Comparison of ENCODE assay signal across 8 cellular contexts in genomic region chr6:42010185-42010872, GRCh38. TPM values are rescaled to one million over a fixed set of nuclear protein-coding genes. Genes with fewer than 3 reads are reported as not detected.
DNase-seq lines count a peak whose midpoint lies in the region; ATAC-seq and TF ChIP-seq lines count a peak whose summit lies in the region.

No MANE protein-coding gene starts in this region.

- H3K9me3 ChIP-seq in stomach (no peaks in the 10 kb centered on the region), Karpas-422 (ENCODE audit: low read length) (no peaks in the 10 kb centered on the region)

- H3K4me1 ChIP-seq in stomach (peaks cover 6 to 37% (median 23%) of the 10 kb centered on the region in 4 donors), Karpas-422 (ENCODE audit: low read length) (peaks cover 24% of the 10 kb centered on the region)

- no peak overlapping the region for H3K9ac ChIP-seq in Karpas-422 (ENCODE audit: low read length)

- H4K20me1 ChIP-seq in Karpas-422 (ENCODE audit: insufficient read depth, low read depth, low read length) = no peaks in the 10 kb centered on the region

- peak; percentile 35 for DNase-seq in CD1c-positive myeloid dendritic cell (ENCODE audit: extremely low spot score)
- DNase-seq in H4 (ENCODE audit: low spot score) = peak; percentile 38
- DNase-seq in glomerular visceral epithelial cell (ENCODE audit: extremely low spot score) = peak; percentile 64
- peak; percentile 21 for DNase-seq in stomach
- DNase-seq in Karpas-422 = no peak
- no peak for DNase-seq in LoVo (ENCODE audit: low spot score)

- TF ChIP-seq POLR2A in Raji (IDR thresholded peaks at IDR 0.05; ENCODE audit: insufficient read depth, low read depth, low read length) (peak; percentile 60), stomach (IDR thresholded peaks at IDR 0.05) (no peak)

- H3K4me3 ChIP-seq in stomach (no peak overlapping the region), Karpas-422 (ENCODE audit: low read length) (no peak overlapping the region)

- H3K9me2 ChIP-seq in Karpas-422 (replicated peaks; ENCODE audit: insufficient read depth, low read length) = no peaks in the 10 kb centered on the region

- TF ChIP-seq CTCF in stomach (IDR thresholded peaks at IDR 0.05) = no peak

- intact Hi-C loops in stomach (cut with DNase I; ENCODE audit: low total_unique reads) = no loop called here

- no peak for ATAC-seq in GM21619 (IDR thresholded peaks at IDR 0.05; ENCODE audit: unreplicated experiment)

- TF ChIP-seq EP300 in stomach (IDR thresholded peaks at IDR 0.05) = no peak

- H3K36me3 ChIP-seq in stomach = peaks cover 0 to 19% (median 10%) of the 10 kb centered on the region in 4 donors
- no peaks in the 10 kb centered on the region for H3K36me3 ChIP-seq in Karpas-422 (ENCODE audit: insufficient read depth, low read length)

- H3K27me3 ChIP-seq in stomach (no peaks in the 10 kb centered on the region), Karpas-422 (ENCODE audit: low read length) (no peaks in the 10 kb centered on the region)

- WGBS in stomach, 5 donors = 32 to 51% (median 46%) methylated on average over 11 of the region's 11 CpGs

- H3K79me2 ChIP-seq in Karpas-422 (ENCODE audit: low read length) = no peaks in the 10 kb centered on the region

- no peak overlapping the region for H3K27ac ChIP-seq in stomach
- no peak overlapping the region for H3K27ac ChIP-seq in Karpas-422 (ENCODE audit: low read length)

- no peak overlapping the region for H3K4me2 ChIP-seq in Karpas-422 (ENCODE audit: low read depth, low read length, poor library complexity, severe bottlenecking)

- H2AFZ ChIP-seq in Karpas-422 (ENCODE audit: low read length) = no peak overlapping the region

RNA-seq across cellular contexts. Expression of gene TAF8, which starts 40.0 kb away (rescaled TPM):
- 27.8 and 30.4 TPM in 2 replicates for total RNA-seq in H4 (2014; rRNA removed; shearing (Covaris generic))
- total RNA-seq in stomach = 10 to 100 TPM in 4 of 5 donors, 1 to 10 TPM in 1; 3.8 to 24.6 (median 21.4) TPM
- polyA plus RNA-seq in stomach = 10 to 100 TPM; 10.7 to 13.4 (median 11.6) TPM
- total RNA-seq in Karpas-422 (2014; rRNA removed; shearing (Covaris generic); ENCODE audit: low replicate concordance) = 25.8 and 25.9 TPM in 2 replicates

Comparison
In these comparisons a context has a peak if more than half of its experiments do, and no peak if none do; other contexts are left out.
1. DNase-seq: peak in CD1c-positive myeloid dendritic cell (single experiment), H4 (single experiment), glomerular visceral epithelial cell (single experiment) and stomach (single experiment); none in Karpas-422 (single experiment) and LoVo (single experiment).